In the genomic region with DNA sequence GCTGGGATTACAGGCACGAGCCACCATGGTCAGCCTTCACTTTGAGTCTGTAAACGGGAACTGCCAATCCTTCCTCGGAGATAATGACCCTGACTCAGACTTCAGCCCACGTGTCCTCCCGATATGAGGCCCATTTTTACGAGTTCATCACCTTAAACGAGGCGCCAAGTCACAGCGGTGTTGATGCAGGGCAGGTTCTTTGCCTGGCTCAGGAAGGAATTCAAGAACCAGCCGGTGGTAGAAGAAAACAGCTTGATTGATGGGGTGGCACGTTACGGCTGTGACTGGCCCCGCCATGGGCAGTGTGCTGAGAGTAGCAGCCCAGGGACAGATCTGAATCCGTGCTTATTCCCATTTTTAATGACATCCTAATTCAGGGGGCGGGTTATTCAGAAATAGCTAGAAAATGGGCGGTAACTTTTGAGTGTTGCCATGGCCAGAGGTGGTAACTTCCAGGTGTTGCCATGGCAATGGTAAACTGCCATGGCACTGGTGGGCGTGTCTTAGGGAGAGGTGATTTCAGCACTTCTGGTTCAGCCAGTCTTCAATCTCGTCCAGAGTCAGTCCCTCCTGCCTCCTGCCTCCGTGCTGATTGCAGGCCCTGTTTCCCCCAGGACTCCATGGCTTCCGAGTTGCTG, we compare ENCODE assay signal across 2 cellular contexts.
TF ChIP-seq lines count a peak whose summit lies in the region.

No MANE protein-coding gene starts in this region.

TF ChIP-seq in IMR-90, 13 proteins besides CTCF, POLR2A, EP300 and RAD21:
- TF ChIP-seq SMC3 (IDR thresholded peaks at IDR 0.05; ENCODE audit: low read depth, low read length) (no peak), USF2 (IDR thresholded peaks at IDR 0.05; ENCODE audit: low read depth, low read length) (no peak), CEBPB (IDR thresholded peaks at IDR 0.05; ENCODE audit: low read depth, low read length) (no peak), CHD1 (IDR thresholded peaks at IDR 0.05; ENCODE audit: low read depth, low read length) (no peak), MAFK (IDR thresholded peaks at IDR 0.05; ENCODE audit: low read depth, low read length) (no peak), BHLHE40 (IDR thresholded peaks at IDR 0.05; ENCODE audit: low read depth, low read length) (no peak), RCOR1 (IDR thresholded peaks at IDR 0.05; ENCODE audit: insufficient replicate concordance, low read length) (no peak), MXI1 (IDR thresholded peaks at IDR 0.05; ENCODE audit: borderline replicate concordance, low read depth, low read length) (no peak), MAZ (IDR thresholded peaks at IDR 0.05; ENCODE audit: borderline replicate concordance, low read depth, low read length) (no peak), RFX5 (IDR thresholded peaks at IDR 0.05; ENCODE audit: low read depth, low read length) (no peak), NFE2L2 (IDR thresholded peaks at IDR 0.05; ENCODE audit: low read depth, low read length) (no peak), FOS (IDR thresholded peaks at IDR 0.05; ENCODE audit: low read depth, low read length) (no peak)
- TF ChIP-seq, protein P1, sequence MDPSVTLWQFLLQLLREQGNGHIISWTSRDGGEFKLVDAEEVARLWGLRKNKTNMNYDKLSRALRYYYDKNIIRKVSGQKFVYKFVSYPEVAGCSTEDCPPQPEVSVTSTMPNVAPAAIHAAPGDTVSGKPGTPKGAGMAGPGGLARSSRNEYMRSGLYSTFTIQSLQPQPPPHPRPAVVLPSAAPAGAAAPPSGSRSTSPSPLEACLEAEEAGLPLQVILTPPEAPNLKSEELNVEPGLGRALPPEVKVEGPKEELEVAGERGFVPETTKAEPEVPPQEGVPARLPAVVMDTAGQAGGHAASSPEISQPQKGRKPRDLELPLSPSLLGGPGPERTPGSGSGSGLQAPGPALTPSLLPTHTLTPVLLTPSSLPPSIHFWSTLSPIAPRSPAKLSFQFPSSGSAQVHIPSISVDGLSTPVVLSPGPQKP (IDR thresholded peaks at IDR 0.05; ENCODE audit: borderline replicate concordance, low read depth, low read length): no peak
TF ChIP-seq in IMR-90: peak in this region for 0.

TF ChIP-seq in WTC11, 78 proteins besides CTCF, POLR2A, EP300 and RAD21:
- TF ChIP-seq RORB (CRISPR knock-in tag; IDR thresholded peaks at IDR 0.05) (no peak), SOX15 (CRISPR knock-in tag; IDR thresholded peaks at IDR 0.05) (no peak), JAZF1 (CRISPR knock-in tag; IDR thresholded peaks at IDR 0.05) (no peak), ZNF317 (CRISPR knock-in tag; IDR thresholded peaks at IDR 0.05; ENCODE audit: borderline replicate concordance, low read depth) (no peak), CBFB (CRISPR knock-in tag; IDR thresholded peaks at IDR 0.05; ENCODE audit: low read depth) (no peak), NFYB (CRISPR knock-in tag; conservative IDR thresholded peaks at IDR 0.05; ENCODE audit: low read depth) (no peak), NFE2L1 (CRISPR knock-in tag; IDR thresholded peaks at IDR 0.05) (no peak), FOXJ3 (CRISPR knock-in tag; IDR thresholded peaks at IDR 0.05; ENCODE audit: borderline replicate concordance) (no peak), ETV6 (CRISPR knock-in tag; IDR thresholded peaks at IDR 0.05) (no peak)
- TF ChIP-seq, protein P2, sequence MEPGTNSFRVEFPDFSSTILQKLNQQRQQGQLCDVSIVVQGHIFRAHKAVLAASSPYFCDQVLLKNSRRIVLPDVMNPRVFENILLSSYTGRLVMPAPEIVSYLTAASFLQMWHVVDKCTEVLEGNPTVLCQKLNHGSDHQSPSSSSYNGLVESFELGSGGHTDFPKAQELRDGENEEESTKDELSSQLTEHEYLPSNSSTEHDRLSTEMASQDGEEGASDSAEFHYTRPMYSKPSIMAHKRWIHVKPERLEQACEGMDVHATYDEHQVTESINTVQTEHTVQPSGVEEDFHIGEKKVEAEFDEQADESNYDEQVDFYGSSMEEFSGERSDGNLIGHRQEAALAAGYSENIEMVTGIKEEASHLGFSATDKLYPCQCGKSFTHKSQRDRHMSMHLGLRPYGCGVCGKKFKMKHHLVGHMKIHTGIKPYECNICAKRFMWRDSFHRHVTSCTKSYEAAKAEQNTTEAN (CRISPR knock-in tag; IDR thresholded peaks at IDR 0.05): no peak
- TF ChIP-seq, protein P3, sequence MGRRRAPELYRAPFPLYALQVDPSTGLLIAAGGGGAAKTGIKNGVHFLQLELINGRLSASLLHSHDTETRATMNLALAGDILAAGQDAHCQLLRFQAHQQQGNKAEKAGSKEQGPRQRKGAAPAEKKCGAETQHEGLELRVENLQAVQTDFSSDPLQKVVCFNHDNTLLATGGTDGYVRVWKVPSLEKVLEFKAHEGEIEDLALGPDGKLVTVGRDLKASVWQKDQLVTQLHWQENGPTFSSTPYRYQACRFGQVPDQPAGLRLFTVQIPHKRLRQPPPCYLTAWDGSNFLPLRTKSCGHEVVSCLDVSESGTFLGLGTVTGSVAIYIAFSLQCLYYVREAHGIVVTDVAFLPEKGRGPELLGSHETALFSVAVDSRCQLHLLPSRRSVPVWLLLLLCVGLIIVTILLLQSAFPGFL (CRISPR knock-in tag; IDR thresholded peaks at IDR 0.05; ENCODE audit: borderline replicate concordance): no peak
- TF ChIP-seq, protein P4, sequence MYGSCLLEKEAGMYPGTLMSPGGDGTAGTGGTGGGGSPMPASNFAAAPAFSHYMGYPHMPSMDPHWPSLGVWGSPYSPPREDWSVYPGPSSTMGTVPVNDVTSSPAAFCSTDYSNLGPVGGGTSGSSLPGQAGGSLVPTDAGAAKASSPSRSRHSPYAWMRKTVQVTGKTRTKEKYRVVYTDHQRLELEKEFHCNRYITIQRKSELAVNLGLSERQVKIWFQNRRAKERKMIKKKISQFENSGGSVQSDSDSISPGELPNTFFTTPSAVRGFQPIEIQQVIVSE (CRISPR knock-in tag; IDR thresholded peaks at IDR 0.05; ENCODE audit: borderline replicate concordance): no peak
TF ChIP-seq in WTC11: peak in this region for 0.
